1 cellular context compared by ENCODE assay signal in the genomic region with DNA sequence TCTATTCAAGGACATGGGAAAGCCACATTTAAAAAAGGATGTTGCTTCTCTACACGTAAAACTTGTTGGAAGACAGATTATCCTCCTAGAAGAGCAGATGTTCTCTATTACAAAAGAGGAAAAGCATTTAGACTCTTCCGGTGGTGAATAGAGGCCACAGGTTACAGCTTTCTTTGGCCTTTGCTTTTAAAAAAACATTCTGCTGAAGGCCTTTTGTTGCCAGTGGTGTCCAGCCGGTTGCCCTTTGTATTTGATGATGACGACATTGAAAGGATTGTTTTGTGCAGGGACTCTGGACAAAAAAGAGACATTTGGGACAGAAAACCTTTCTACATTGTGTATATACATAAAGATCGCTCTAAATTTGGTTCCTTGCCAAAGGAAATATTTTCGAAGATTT.
TF ChIP-seq lines count a peak whose summit lies in the region.

No MANE protein-coding gene starts in this region.

TF ChIP-seq in HepG2, 621 proteins besides CTCF, POLR2A, EP300 and RAD21 (continued from another document and continues in another):
- TF ChIP-seq EHMT2 (IDR thresholded peaks at IDR 0.05; ENCODE audit: borderline replicate concordance, low read depth, low read length) (peak; percentile 30; the same call in 1 of the 2 replicates), ZBTB43 (CRISPR knock-in tag; conservative IDR thresholded peaks at IDR 0.05) (no peak), RXRB (CRISPR knock-in tag; IDR thresholded peaks at IDR 0.05; ENCODE audit: borderline replicate concordance) (peak; percentile 86), ZNF337 (CRISPR knock-in tag; IDR thresholded peaks at IDR 0.05; ENCODE audit: borderline replicate concordance, low read depth) (no peak), ZNF747 (CRISPR knock-in tag; IDR thresholded peaks at IDR 0.05; ENCODE audit: borderline replicate concordance) (no peak), PHF8 (CRISPR knock-in tag; IDR thresholded peaks at IDR 0.05) (no peak), ZNF496 (CRISPR knock-in tag; IDR thresholded peaks at IDR 0.05; ENCODE audit: insufficient replicate concordance) (no peak), ETV6 (CRISPR knock-in tag; conservative IDR thresholded peaks at IDR 0.05) (no peak), ZNF574 (CRISPR knock-in tag; IDR thresholded peaks at IDR 0.05) (no peak), SMAD9 (CRISPR knock-in tag; IDR thresholded peaks at IDR 0.05) (no peak), IRF2 (CRISPR knock-in tag; IDR thresholded peaks at IDR 0.05) (0 out of 2 replicates have a peak, but pooled peaks have one; percentile 26), PHB2 (IDR thresholded peaks at IDR 0.05; ENCODE audit: partially characterized antibody) (no peak), PRDM15 (CRISPR knock-in tag; IDR thresholded peaks at IDR 0.05) (no peak), EED (CRISPR knock-in tag; IDR thresholded peaks at IDR 0.05) (no peak), MBD4 (IDR thresholded peaks at IDR 0.05; ENCODE audit: borderline replicate concordance, low read length) (no peak), FUBP1 (CRISPR knock-in tag; IDR thresholded peaks at IDR 0.05; ENCODE audit: borderline replicate concordance) (no peak), KDM5A (IDR thresholded peaks at IDR 0.05; ENCODE audit: borderline replicate concordance, low read length) (no peak), ZMYM3 (CRISPR knock-in tag; IDR thresholded peaks at IDR 0.05) (no peak), STAT6 (CRISPR knock-in tag; IDR thresholded peaks at IDR 0.05; ENCODE audit: borderline replicate concordance) (no peak), KDM6A (CRISPR knock-in tag; IDR thresholded peaks at IDR 0.05; ENCODE audit: low read depth) (peak; percentile 30; the same call in 1 of the 2 replicates), ZFP1 (CRISPR knock-in tag; IDR thresholded peaks at IDR 0.05) (no peak), ZNF451 (CRISPR knock-in tag; IDR thresholded peaks at IDR 0.05) (no peak), GABPA (IDR thresholded peaks at IDR 0.05; ENCODE audit: low read depth, low read length) (no peak), GABPA (CRISPR knock-in tag; IDR thresholded peaks at IDR 0.05; ENCODE audit: low read depth) (peak; percentile 74), ZNF691 (CRISPR knock-in tag; IDR thresholded peaks at IDR 0.05; ENCODE audit: borderline replicate concordance, low read depth) (no peak), ETS1 (CRISPR knock-in tag; IDR thresholded peaks at IDR 0.05) (no peak), NFRKB (IDR thresholded peaks at IDR 0.05) (no peak), MXI1 (IDR thresholded peaks at IDR 0.05; ENCODE audit: borderline replicate concordance, low read depth, low read length) (no peak), ZBTB20 (CRISPR knock-in tag; IDR thresholded peaks at IDR 0.05; ENCODE audit: borderline replicate concordance, low read depth) (no peak), CC2D1A (CRISPR knock-in tag; IDR thresholded peaks at IDR 0.05) (no peak), RFXANK (CRISPR knock-in tag; IDR thresholded peaks at IDR 0.05) (no peak), RFX1 (IDR thresholded peaks at IDR 0.05) (no peak), RARG (CRISPR knock-in tag; IDR thresholded peaks at IDR 0.05; ENCODE audit: low read depth) (no peak)
- TF ChIP-seq, protein P1, sequence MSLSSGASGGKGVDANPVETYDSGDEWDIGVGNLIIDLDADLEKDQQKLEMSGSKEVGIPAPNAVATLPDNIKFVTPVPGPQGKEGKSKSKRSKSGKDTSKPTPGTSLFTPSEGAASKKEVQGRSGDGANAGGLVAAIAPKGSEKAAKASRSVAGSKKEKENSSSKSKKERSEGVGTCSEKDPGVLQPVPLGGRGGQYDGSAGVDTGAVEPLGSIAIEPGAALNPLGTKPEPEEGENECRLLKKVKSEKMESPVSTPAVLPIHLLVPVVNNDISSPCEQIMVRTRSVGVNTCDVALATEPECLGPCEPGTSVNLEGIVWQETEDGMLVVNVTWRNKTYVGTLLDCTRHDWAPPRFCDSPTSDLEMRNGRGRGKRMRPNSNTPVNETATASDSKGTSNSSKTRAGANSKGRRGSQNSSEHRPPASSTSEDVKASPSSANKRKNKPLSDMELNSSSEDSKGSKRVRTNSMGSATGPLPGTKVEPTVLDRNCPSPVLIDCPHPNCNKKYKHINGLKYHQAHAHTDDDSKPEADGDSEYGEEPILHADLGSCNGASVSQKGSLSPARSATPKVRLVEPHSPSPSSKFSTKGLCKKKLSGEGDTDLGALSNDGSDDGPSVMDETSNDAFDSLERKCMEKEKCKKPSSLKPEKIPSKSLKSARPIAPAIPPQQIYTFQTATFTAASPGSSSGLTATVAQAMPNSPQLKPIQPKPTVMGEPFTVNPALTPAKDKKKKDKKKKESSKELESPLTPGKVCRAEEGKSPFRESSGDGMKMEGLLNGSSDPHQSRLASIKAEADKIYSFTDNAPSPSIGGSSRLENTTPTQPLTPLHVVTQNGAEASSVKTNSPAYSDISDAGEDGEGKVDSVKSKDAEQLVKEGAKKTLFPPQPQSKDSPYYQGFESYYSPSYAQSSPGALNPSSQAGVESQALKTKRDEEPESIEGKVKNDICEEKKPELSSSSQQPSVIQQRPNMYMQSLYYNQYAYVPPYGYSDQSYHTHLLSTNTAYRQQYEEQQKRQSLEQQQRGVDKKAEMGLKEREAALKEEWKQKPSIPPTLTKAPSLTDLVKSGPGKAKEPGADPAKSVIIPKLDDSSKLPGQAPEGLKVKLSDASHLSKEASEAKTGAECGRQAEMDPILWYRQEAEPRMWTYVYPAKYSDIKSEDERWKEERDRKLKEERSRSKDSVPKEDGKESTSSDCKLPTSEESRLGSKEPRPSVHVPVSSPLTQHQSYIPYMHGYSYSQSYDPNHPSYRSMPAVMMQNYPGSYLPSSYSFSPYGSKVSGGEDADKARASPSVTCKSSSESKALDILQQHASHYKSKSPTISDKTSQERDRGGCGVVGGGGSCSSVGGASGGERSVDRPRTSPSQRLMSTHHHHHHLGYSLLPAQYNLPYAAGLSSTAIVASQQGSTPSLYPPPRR (CRISPR knock-in tag; IDR thresholded peaks at IDR 0.05; ENCODE audit: borderline replicate concordance), result no peak
- TF ChIP-seq, protein P2, sequence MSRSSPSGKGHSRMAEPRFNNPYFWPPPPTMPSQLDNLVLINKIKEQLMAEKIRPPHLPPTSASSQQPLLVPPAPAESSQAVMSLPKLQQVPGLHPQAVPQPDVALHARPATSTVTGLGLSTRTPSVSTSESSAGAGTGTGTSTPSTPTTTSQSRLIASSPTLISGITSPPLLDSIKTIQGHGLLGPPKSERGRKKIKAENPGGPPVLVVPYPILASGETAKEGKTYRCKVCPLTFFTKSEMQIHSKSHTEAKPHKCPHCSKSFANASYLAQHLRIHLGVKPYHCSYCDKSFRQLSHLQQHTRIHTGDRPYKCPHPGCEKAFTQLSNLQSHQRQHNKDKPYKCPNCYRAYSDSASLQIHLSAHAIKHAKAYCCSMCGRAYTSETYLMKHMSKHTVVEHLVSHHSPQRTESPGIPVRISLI (CRISPR knock-in tag; IDR thresholded peaks at IDR 0.05; ENCODE audit: borderline replicate concordance), result peak; percentile 78; the same call in 1 of the 2 replicates
